Comparison of ENCODE assay signal across 7 cellular contexts in the genomic region with DNA sequence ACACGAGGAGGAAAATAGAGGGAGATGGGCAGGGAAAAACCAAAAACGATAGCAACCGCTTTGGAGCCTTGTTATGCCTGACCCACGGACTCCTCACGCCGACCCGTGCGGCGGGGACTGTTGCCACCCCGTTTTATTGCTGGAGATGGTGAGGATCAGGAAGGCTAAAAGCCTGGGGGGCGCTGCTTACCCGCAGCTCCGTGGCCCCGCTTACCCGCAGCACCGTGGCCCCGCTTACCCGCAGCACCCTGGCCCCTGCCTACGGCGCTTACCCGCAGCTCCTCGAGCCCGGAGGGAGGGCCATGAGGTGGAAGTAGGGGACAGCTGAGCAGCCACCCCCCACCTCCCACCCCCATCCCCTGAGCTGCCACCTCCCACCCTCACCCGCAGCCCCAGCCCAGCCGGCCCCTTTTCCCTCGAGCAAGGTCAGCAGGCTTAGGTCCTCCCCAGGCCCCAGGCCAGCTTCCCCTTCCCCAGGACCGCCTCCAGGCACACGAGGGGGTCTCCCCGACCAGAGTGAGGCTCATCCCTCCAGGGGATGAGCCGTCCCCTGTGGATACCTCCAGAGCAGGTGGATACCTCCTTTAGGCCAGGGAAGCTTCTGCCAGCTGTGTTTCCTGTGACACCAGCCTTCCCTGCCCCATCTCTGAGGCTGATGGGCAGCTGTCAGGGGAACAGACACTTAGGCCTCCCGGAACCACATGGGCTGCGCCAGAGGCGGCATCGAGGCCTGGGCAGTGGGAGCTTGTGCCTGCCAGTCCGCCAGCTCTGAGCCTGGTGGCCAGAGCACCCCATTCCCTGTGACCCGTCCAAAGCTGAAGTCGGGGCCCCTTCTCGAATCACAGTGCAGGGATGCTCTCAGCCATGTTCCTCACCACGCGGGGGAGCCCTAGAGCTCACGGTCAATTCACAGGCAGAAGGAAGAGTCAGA.
A peak's percentile ranks its signal among the peaks of the same experiment; 100 is the strongest.
DNase-seq lines count a peak whose midpoint lies in the region; ATAC-seq and TF ChIP-seq lines count a peak whose summit lies in the region.

No MANE protein-coding gene starts in this region.

- H3K4me3 ChIP-seq in GM06990 (replicated peaks; ENCODE audit: low read depth, low read length), result no peak overlapping the region
- H3K4me3 ChIP-seq in stomach, result peak overlapping the region in 3 of 4 donors; percentile 20 to 39 (median 25)

- peaks cover 14 to 21% of the 10 kb centered on the region in 2 donors for H3K4me1 Mint-ChIP-seq in natural killer cell treated with Interleukin-12 subunit alpha and Interleukin-12 subunit beta and Interleukin-15 and Interleukin-18, amount 100 ng/mL, for 72 hours (ENCODE audit: low read depth in 2 of 2)

- TF ChIP-seq POLR2A in stomach (IDR thresholded peaks at IDR 0.05), result no peak

- H3K27ac ChIP-seq in stomach, result no peak overlapping the region

- H3K4me1 ChIP-seq in stomach, result peaks cover 11 to 17% (median 16%) of the 10 kb centered on the region in 4 donors

- H3K4me3 Mint-ChIP-seq in natural killer cell treated with Interleukin-12 subunit alpha and Interleukin-12 subunit beta and Interleukin-15 and Interleukin-18, amount 100 ng/mL, for 72 hours, result peak overlapping the region; percentile 62

- peak overlapping the region in 1 of 2 donors; percentile 22 for H3K27ac Mint-ChIP-seq in natural killer cell treated with Interleukin-12 subunit alpha and Interleukin-12 subunit beta and Interleukin-15 and Interleukin-18, amount 100 ng/mL, for 72 hours

- no peaks in the 10 kb centered on the region for H3K36me3 Mint-ChIP-seq in natural killer cell treated with Interleukin-12 subunit alpha and Interleukin-12 subunit beta and Interleukin-15 and Interleukin-18, amount 100 ng/mL, for 72 hours

- H3K36me3 ChIP-seq in GM06990 (ENCODE audit: control insufficient read depth, insufficient read depth, low read length) (no peaks in the 10 kb centered on the region), stomach (no peaks in the 10 kb centered on the region)

- intact Hi-C loops in stomach (cut with DNase I; ENCODE audit: low total_unique reads), result loop anchor here (2.0 kb wide), 1 partner anchor 75 kb away; no protein-coding TSS in a partner anchor

- 34 to 41% (median 37%) methylated on average over 33 to 41 of the region's 41 CpGs for WGBS in stomach, 5 donors

- H3K27me3 Mint-ChIP-seq in natural killer cell treated with Interleukin-12 subunit alpha and Interleukin-12 subunit beta and Interleukin-15 and Interleukin-18, amount 100 ng/mL, for 72 hours, result peaks cover 28% of the 10 kb centered on the region in 2 donors

- TF ChIP-seq CTCF in GM06990 (IDR thresholded peaks at IDR 0.05; ENCODE audit: insufficient read depth, low read length, poor library complexity, severe bottlenecking) (peak; percentile 77), stomach (IDR thresholded peaks at IDR 0.05) (peak in 5 of 7 experiments; percentile 20 to 58 (median 50))

- peak; percentile 78 to 80 for ATAC-seq in natural killer cell treated with Interleukin-12 subunit alpha and Interleukin-12 subunit beta and Interleukin-15 and Interleukin-18, amount 100 ng/mL, for 72 hours
- ATAC-seq in GM18870 (IDR thresholded peaks at IDR 0.05; ENCODE audit: unreplicated experiment), result no peak

- DNase-seq in GM06990 (ENCODE audit: extremely low read depth, insufficient read length) (peak; percentile 46), MV-4-11 (lab: John Stamatoyannopoulos, UW) (peak; percentile 38), stomach (peak; percentile 79)
- peak; percentile 86 to 88 for DNase-seq in activated CD4-positive, alpha-beta T cell treated with anti-CD3 and anti-CD28 coated beads, Interleukin-2, amount 50 U/mL, for 48 hours
- peak; percentile 58 for DNase-seq in effector CD8-positive, alpha-beta T cell (lab: John Stamatoyannopoulos, UW)
- DNase-seq in natural killer cell treated with Interleukin-12 subunit alpha and Interleukin-12 subunit beta and Interleukin-15 and Interleukin-18, amount 100 ng/mL, for 72 hours (ENCODE audit: low spot score), result no peak

- H3K27me3 ChIP-seq in GM06990 (replicated peaks; ENCODE audit: control insufficient read depth, insufficient read depth, low read length) (no peaks in the 10 kb centered on the region; the same call in 1 of the 2 replicates), stomach (peaks cover 0 to 72% (median 47%) of the 10 kb centered on the region in 3 donors)

- H3K9me3 ChIP-seq in stomach, result no peaks in the 10 kb centered on the region

- no peak for TF ChIP-seq EP300 in stomach (IDR thresholded peaks at IDR 0.05)

- H3K9me3 Mint-ChIP-seq in natural killer cell treated with Interleukin-12 subunit alpha and Interleukin-12 subunit beta and Interleukin-15 and Interleukin-18, amount 100 ng/mL, for 72 hours, result no peaks in the 10 kb centered on the region
